In the genomic region with DNA sequence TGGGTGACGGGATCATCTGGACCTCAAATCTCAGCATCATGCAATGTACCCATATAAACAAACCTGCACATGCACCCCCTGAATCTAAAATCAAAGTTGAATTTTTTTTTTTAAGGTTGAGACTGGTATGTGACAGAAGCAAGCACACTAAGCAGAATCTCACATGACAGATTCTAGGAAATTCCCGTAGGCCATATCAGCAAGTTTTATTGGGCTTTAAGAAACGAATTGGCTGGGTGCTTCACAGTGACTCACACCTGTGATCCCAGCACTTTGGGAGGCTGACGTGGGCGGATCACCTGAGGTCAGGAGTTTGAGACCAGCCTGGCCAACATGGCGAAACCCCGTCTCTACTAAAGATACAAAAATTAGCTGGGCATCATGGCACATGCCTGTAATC, we compare ENCODE assay signal across 9 cellular contexts. TPM values are rescaled to one million over a fixed set of nuclear protein-coding genes. Genes with fewer than 3 reads are reported as not detected.
DNase-seq lines count a peak whose midpoint lies in the region; FAIRE-seq and TF ChIP-seq lines count a peak whose summit lies in the region.
"Not testable (repeated sequence)": the region's sequence is repeated elsewhere in the genome, so short reads cannot be mapped to it uniquely, and the experiment has no call there.
"Had no signal": no experiment of that assay in that cellular context is flagged by ENCODE, and none has a peak within 500 bp of the region (broad histone marks: within the 10 kb centered on the region; RNA-seq: fewer than 3 reads in every experiment).

No MANE protein-coding gene starts in this region.

- POLR2A ChIA-PET in MCF 10A (lab: Yijun Ruan, JAX) = not testable (repeated sequence)

- TF ChIP-seq CTCF in MCF 10A (IDR thresholded peaks at IDR 0.05; ENCODE audit: unreplicated experiment); epithelial cell of esophagus (IDR thresholded peaks at IDR 0.05; ENCODE audit: insufficient read depth, low read depth, low read length, missing control alignments): not testable (repeated sequence)

- BruUV-seq in MCF 10A (replicated peaks; lab: Mats Ljungman, UMichigan) = not testable (repeated sequence)

- peak; percentile 22 for DNase-seq in Daoy (ENCODE audit: low read depth)
- DNase-seq in M059J (ENCODE audit: low read depth) = peak; percentile 65
- peak; percentile 18 for DNase-seq in MCF 10A (ENCODE audit: unreplicated experiment)
- peak; percentile 8 for DNase-seq in epithelial cell of esophagus (ENCODE audit: low read depth)
- DNase-seq in kidney tubule cell (ENCODE audit: low spot score) = peak; percentile 17
- peak; percentile 50 for DNase-seq in small intestine

- not testable (repeated sequence) for H3K9me3 Mint-ChIP-seq in MCF 10A (ENCODE audit: unreplicated experiment)

- H3K9me3 ChIP-seq in small intestine (ENCODE audit: control insufficient read depth, low read depth) = not testable (repeated sequence)

- WGBS in small intestine, 3 donors = 46 to 75% (median 56%) methylated on average over 7 of the region's 7 CpGs

- H3K4me3 Mint-ChIP-seq in MCF 10A (ENCODE audit: unreplicated experiment) = not testable (repeated sequence)

- FAIRE-seq in small intestine (lab: Jason Lieb, UNC) = not testable (repeated sequence)

- H3K36me3 ChIP-seq in small intestine (ENCODE audit: control insufficient read depth in 2 of 2, insufficient read depth in 2 of 2, low read length in 2 of 2) = not testable (repeated sequence)

- H3K4me1 ChIP-seq in small intestine (ENCODE audit: control insufficient read depth in 2 of 2, insufficient read depth in 1 of 2, low read depth in 1 of 2, low read length in 1 of 2) = not testable (repeated sequence)

- not testable (repeated sequence) for H3K27me3 Mint-ChIP-seq in MCF 10A (ENCODE audit: insufficient read depth, unreplicated experiment)

- not testable (repeated sequence) for H3K4me1 Mint-ChIP-seq in MCF 10A (ENCODE audit: insufficient read depth, unreplicated experiment)

- H3K27me3 ChIP-seq in small intestine (ENCODE audit: control insufficient read depth in 2 of 2, insufficient read depth in 2 of 2, low read length in 2 of 2) = not testable (repeated sequence)

- CTCF ChIA-PET in MCF 10A (lab: Yijun Ruan, JAX) = not testable (repeated sequence)

- not testable (repeated sequence) for H3K4me3 ChIP-seq in epithelial cell of esophagus (ENCODE audit: low read length); small intestine (ENCODE audit: low read depth in 1 of 2, low read length in 2 of 2)

- intact Hi-C loops in MCF 10A (cut with micrococcal nuclease) = not testable (repeated sequence)

- H3K27ac ChIP-seq in small intestine (ENCODE audit: low read depth in 1 of 2, low read length in 1 of 2) = not testable (repeated sequence)

- H3K36me3 Mint-ChIP-seq in MCF 10A (ENCODE audit: insufficient read depth, unreplicated experiment) = not testable (repeated sequence)

- H3K27ac Mint-ChIP-seq in MCF 10A (ENCODE audit: low read depth, unreplicated experiment) = not testable (repeated sequence)

RNA-seq across cellular contexts. Expression of a gene that starts 30.7 kb away (rescaled TPM):
- 0.91 and 1.0 TPM in 2 replicates for total RNA-seq in Daoy (2014; rRNA removed; shearing (Covaris generic))
- 0.22 TPM in 1 of 2 replicates, not detected in the other for total RNA-seq in M059J (2014; rRNA removed; shearing (Covaris generic))
- 2.0 and 2.1 TPM in 2 replicates for total RNA-seq in MCF 10A (2022)
- 10 to 100 TPM in 2 of 3 donors, 1 to 10 TPM in 1; 8.2 to 23.3 (median 12.7) TPM for polyA plus RNA-seq in small intestine
- total RNA-seq: A673; CD4-positive, alpha-beta memory T cell had no signal
- polyA plus RNA-seq: BJ; CD4-positive, alpha-beta memory T cell had no signal

RNA-seq across cellular contexts. Expression of a gene that starts 58.2 kb away (rescaled TPM):
- total RNA-seq in Daoy (2014; rRNA removed; shearing (Covaris generic)) = 8.3 and 12.1 TPM in 2 replicates
- 19.2 and 27.4 TPM in 2 replicates for total RNA-seq in M059J (2014; rRNA removed; shearing (Covaris generic))
- total RNA-seq in MCF 10A (2022) = 18.0 and 24.0 TPM in 2 replicates
- 10 to 100 TPM; 10.5 to 14.1 (median 13.8) TPM for polyA plus RNA-seq in small intestine

RNA-seq across cellular contexts. Expression of a gene that starts 58.4 kb away (rescaled TPM):
- 129 and 152 TPM in 2 replicates for total RNA-seq in Daoy (2014; rRNA removed; shearing (Covaris generic))
- 107 and 165 TPM in 2 replicates for total RNA-seq in M059J (2014; rRNA removed; shearing (Covaris generic))
- total RNA-seq in MCF 10A (2022) = 108 and 170 TPM in 2 replicates
- 10 to 100 TPM; 67.8 to 79.4 (median 78.7) TPM for polyA plus RNA-seq in small intestine

Comparison
In these comparisons a context has a peak if more than half of its experiments do, and no peak if none do; other contexts are left out.
1. DNase-seq: peak in every context shown above with its lines; median percentile 65 in M059J; 50 in small intestine; 22 in Daoy; 18 in MCF 10A; 17 in kidney tubule cell; 8 in epithelial cell of esophagus.